Comparison of ENCODE assay signal across 1 cellular context in genomic region chr1:155133799-155134281, GRCh38.
TF ChIP-seq lines count a peak whose summit lies in the region.

No MANE protein-coding gene starts in this region.

TF ChIP-seq in HCT116, 20 proteins besides CTCF, POLR2A, EP300 and RAD21:
- TF ChIP-seq MAX (IDR thresholded peaks at IDR 0.05) (no peak), SRF (IDR thresholded peaks at IDR 0.05; ENCODE audit: low read depth) (no peak), SP1 (IDR thresholded peaks at IDR 0.05; ENCODE audit: low read depth) (no peak), EZH2 (IDR thresholded peaks at IDR 0.05) (no peak), SIN3A (IDR thresholded peaks at IDR 0.05; ENCODE audit: low read depth) (no peak), ATF3 (IDR thresholded peaks at IDR 0.05) (no peak), JUND (IDR thresholded peaks at IDR 0.05) (no peak), ZFX (IDR thresholded peaks at IDR 0.05) (no peak), POLR2AphosphoS5 (IDR thresholded peaks at IDR 0.05; ENCODE audit: low read depth, low read length) (no peak), ZNF274 (IDR thresholded peaks at IDR 0.05; ENCODE audit: low read depth, low read length) (no peak), EGR1 (IDR thresholded peaks at IDR 0.05; ENCODE audit: low read depth) (no peak), FOSL1 (IDR thresholded peaks at IDR 0.05; ENCODE audit: low read depth) (no peak), TCF7L2 (IDR thresholded peaks at IDR 0.05; ENCODE audit: borderline replicate concordance, extremely low read depth, insufficient read depth, insufficient read length) (no peak), ELF1 (IDR thresholded peaks at IDR 0.05; ENCODE audit: borderline replicate concordance, low read depth) (no peak), REST (IDR thresholded peaks at IDR 0.05; ENCODE audit: low read depth) (no peak), YY1 (IDR thresholded peaks at IDR 0.05; ENCODE audit: extremely low read depth, insufficient replicate concordance, low read depth, low read length) (no peak), CBX3 (IDR thresholded peaks at IDR 0.05; ENCODE audit: low read depth) (no peak), ZBTB33 (IDR thresholded peaks at IDR 0.05; ENCODE audit: extremely low read depth, insufficient replicate concordance, low read length) (no peak), EZH2phosphoT487 (IDR thresholded peaks at IDR 0.05; ENCODE audit: borderline replicate concordance) (no peak), CEBPB (IDR thresholded peaks at IDR 0.05; ENCODE audit: low read depth) (no peak)
